ENCODE assay signal across 10 cellular contexts in the genomic region with DNA sequence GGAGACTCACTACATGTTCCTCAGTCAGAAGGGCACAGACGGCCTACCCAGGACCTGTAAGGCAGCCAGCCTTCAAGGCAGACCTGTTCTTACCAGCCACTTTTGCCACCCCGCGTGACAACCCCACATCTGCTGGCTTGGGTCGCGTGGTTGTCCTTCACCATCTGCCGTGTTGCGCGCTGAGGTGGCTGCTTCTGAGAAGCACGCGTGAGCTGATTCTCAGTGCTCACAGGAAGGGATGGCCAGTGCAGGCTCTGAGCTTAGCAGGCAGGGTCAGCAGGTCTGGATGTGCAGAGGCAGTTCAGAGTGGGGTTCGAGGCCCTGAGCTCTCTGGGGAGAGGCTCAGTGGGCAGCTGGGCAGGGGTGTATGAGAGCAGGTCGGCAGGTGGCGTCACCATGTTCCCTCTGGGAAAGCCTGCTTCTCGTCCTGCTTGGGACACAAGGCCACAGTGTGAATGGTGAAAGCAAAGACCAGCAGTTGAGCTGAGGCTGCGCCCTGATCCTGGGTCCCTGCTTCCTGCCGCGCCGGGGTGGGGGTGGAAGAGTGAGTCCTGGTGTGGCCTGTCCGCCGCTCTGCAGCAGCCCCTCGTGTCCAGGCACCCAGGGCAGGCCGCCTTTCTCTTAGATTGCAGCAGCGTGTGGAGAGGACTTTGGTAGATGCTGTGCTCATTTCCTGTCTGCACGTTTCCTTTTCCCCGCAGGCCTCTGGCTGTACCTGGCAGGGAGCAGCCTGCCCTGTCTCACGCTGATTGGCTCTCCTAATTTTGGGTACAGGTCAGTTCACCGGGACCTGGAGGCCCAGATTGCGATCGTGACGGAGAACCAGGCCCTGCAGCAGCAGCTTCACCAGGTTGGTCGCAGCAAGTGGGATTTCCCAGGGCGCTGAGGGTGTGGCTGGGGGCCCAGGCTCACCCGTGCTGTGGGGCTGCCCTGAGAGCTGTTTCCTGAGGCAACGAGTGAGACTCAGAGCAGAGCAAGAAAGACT. TPM values are rescaled to one million over a fixed set of nuclear protein-coding genes. Genes with fewer than 3 reads are reported as not detected.
A peak's percentile ranks its signal among the peaks of the same experiment; 100 is the strongest.
DNase-seq lines count a peak whose midpoint lies in the region; ATAC-seq and TF ChIP-seq lines count a peak whose summit lies in the region.
"Had no signal": no experiment of that assay in that cellular context is flagged by ENCODE, and none has a peak within 500 bp of the region (broad histone marks: within the 10 kb centered on the region; RNA-seq: fewer than 3 reads in every experiment).

No MANE protein-coding gene starts in this region.

- no peak overlapping the region for H3K4me3 ChIP-seq in mucosa of descending colon
- H3K4me3 ChIP-seq: SK-N-MC had no signal

- H3K4me3 Mint-ChIP-seq in stimulated activated naive B cell treated with anti-CD40 and anti-IgM and Interleukin-4, amounts not matched to agents 10 μg/mL and 1 μg/mL and 100 μg/mL, for 72 hours: no peak overlapping the region

- H3K9me3 ChIP-seq in mucosa of descending colon: no peaks in the 10 kb centered on the region

- intact Hi-C loops in mucosa of descending colon (cut with DNase I, micrococcal nuclease) (no loop called here), posterior cingulate gyrus (cut with DNase I) (no loop called here)

- peak; percentile 29 for DNase-seq in T-helper 22 cell (ENCODE audit: low read depth)
- DNase-seq in activated naive CD4-positive, alpha-beta T cell treated with anti-CD3 and anti-CD28 coated beads, Interleukin-2, amount 50 U/mL, for 16 hours: peak; percentile 62
- peak in 1 of 3 donors; percentile 18 for DNase-seq in mucosa of descending colon
- no peak for DNase-seq in stimulated activated naive B cell treated with anti-CD40 and anti-IgM and Interleukin-4, amounts not matched to agents 10 μg/mL and 1 μg/mL and 100 μg/mL, for 72 hours
- DNase-seq in NCI-H226: no peak
- no peak for DNase-seq in posterior cingulate gyrus
- DNase-seq: erythroblast had no signal

- H3K4me1 Mint-ChIP-seq in stimulated activated naive B cell treated with anti-CD40 and anti-IgM and Interleukin-4, amounts not matched to agents 10 μg/mL and 1 μg/mL and 100 μg/mL, for 72 hours: peaks cover 19 to 43% of the 10 kb centered on the region in 2 donors

- no peak for TF ChIP-seq CTCF in mucosa of descending colon (IDR thresholded peaks at IDR 0.05)

- H3K4me1 ChIP-seq in mucosa of descending colon (ENCODE audit: low read depth): peaks cover 59% of the 10 kb centered on the region

- H3K36me3 Mint-ChIP-seq in stimulated activated naive B cell treated with anti-CD40 and anti-IgM and Interleukin-4, amounts not matched to agents 10 μg/mL and 1 μg/mL and 100 μg/mL, for 72 hours: peaks cover 31 to 46% of the 10 kb centered on the region in 2 donors

- no peaks in the 10 kb centered on the region for H3K27me3 Mint-ChIP-seq in stimulated activated naive B cell treated with anti-CD40 and anti-IgM and Interleukin-4, amounts not matched to agents 10 μg/mL and 1 μg/mL and 100 μg/mL, for 72 hours

- H3K9me3 Mint-ChIP-seq in stimulated activated naive B cell treated with anti-CD40 and anti-IgM and Interleukin-4, amounts not matched to agents 10 μg/mL and 1 μg/mL and 100 μg/mL, for 72 hours: no peaks in the 10 kb centered on the region

- peak overlapping the region; percentile 37 for H3K27ac Mint-ChIP-seq in stimulated activated naive B cell treated with anti-CD40 and anti-IgM and Interleukin-4, amounts not matched to agents 10 μg/mL and 1 μg/mL and 100 μg/mL, for 72 hours

- H3K36me3 ChIP-seq in mucosa of descending colon (ENCODE audit: low read depth): peaks cover under 1% of the 10 kb centered on the region

- ATAC-seq in mucosa of descending colon (peak; percentile 45), HG03025 (IDR thresholded peaks at IDR 0.05; ENCODE audit: low FRiP score, unreplicated experiment) (no peak), GM21515 (IDR thresholded peaks at IDR 0.05; ENCODE audit: unreplicated experiment) (no peak)
- ATAC-seq in stimulated activated naive B cell treated with anti-CD40 and anti-IgM and Interleukin-4, amounts not matched to agents 10 μg/mL and 1 μg/mL and 100 μg/mL, for 72 hours (replicated peaks): no peak

RNA-seq across cellular contexts. Expression of a gene that starts 36.0 kb away (rescaled TPM):
- 10 to 100 TPM; 36.2 to 54.3 (median 48.8) TPM for total RNA-seq in mucosa of descending colon

RNA-seq across cellular contexts. Expression of a gene that starts 54.6 kb away (rescaled TPM):
- 10 to 100 TPM; 21.9 to 41.3 (median 23.2) TPM for total RNA-seq in mucosa of descending colon

Comparison
In these comparisons a context has a peak if more than half of its experiments do, and no peak if none do; other contexts are left out.
1. DNase-seq: peak in T-helper 22 cell (single experiment) and activated naive CD4-positive, alpha-beta T cell treated with anti-CD3 and anti-CD28 coated beads, Interleukin-2, amount 50 U/mL, for 16 hours (single experiment); none in stimulated activated naive B cell treated with anti-CD40 and anti-IgM and Interleukin-4, amounts not matched to agents 10 μg/mL and 1 μg/mL and 100 μg/mL, for 72 hours (single experiment), NCI-H226 (single experiment) and posterior cingulate gyrus (0 of 10).